ENCODE assay signal across 8 cellular contexts in genomic region chr7:28984631-28985030, GRCh38. TPM values are rescaled to one million over a fixed set of nuclear protein-coding genes. Genes with fewer than 3 reads are reported as not detected.
DNase-seq lines count a peak whose midpoint lies in the region; ATAC-seq, FAIRE-seq and TF ChIP-seq lines count a peak whose summit lies in the region.

No MANE protein-coding gene starts in this region.

- H3K9me3 ChIP-seq in DND-41 (ENCODE audit: insufficient read depth, low read length, severe bottlenecking), result no peaks in the 10 kb centered on the region
- H3K9me3 ChIP-seq in NT2/D1 (ENCODE audit: insufficient read depth, low read length), result no peaks in the 10 kb centered on the region
- H3K9me3 ChIP-seq in esophagus muscularis mucosa, result no peaks in the 10 kb centered on the region

- H3K36me3 ChIP-seq in DND-41 (ENCODE audit: insufficient read depth, low read length) (no peaks in the 10 kb centered on the region), NT2/D1 (ENCODE audit: insufficient read depth, insufficient read length, low read length) (no peaks in the 10 kb centered on the region), esophagus muscularis mucosa (no peaks in the 10 kb centered on the region)

- no peaks in the 10 kb centered on the region for H4K20me1 ChIP-seq in DND-41 (ENCODE audit: insufficient read depth, low read length)

- no peak overlapping the region for H3K4me2 ChIP-seq in DND-41 (ENCODE audit: insufficient read depth, low read length)

- H3K27ac ChIP-seq in DND-41 (ENCODE audit: low read length), result no peak overlapping the region
- peak overlapping the region in 1 of 4 donors; percentile 68 for H3K27ac ChIP-seq in esophagus muscularis mucosa (replicated peaks in 1 of 4)

- H3K9ac ChIP-seq in DND-41 (ENCODE audit: low read depth, low read length), result no peak overlapping the region
- H3K9ac ChIP-seq in NT2/D1 (ENCODE audit: insufficient read length, low read depth), result no peak overlapping the region

- TF ChIP-seq POLR2A in esophagus muscularis mucosa (IDR thresholded peaks at IDR 0.05; ENCODE audit: low read depth) (no peak), GM12891 (IDR thresholded peaks at IDR 0.05; ENCODE audit: low read depth, low read length) (no peak)

- DNase-seq in DND-41 (no peak), NT2/D1 (ENCODE audit: low read depth, low spot score) (peak; percentile 66), esophagus muscularis mucosa (ENCODE audit: extremely low spot score) (peak; percentile 89), non-pigmented ciliary epithelial cell (ENCODE audit: low read depth) (peak; percentile 62), GM12891 (ENCODE audit: insufficient read length, low spot score) (no peak), GM19240 (ENCODE audit: insufficient read length, low spot score) (no peak)
- no peak for DNase-seq in stimulated activated naive CD4-positive, alpha-beta T cell (lab: John Stamatoyannopoulos, UW)

- H3K4me1 ChIP-seq in DND-41 (ENCODE audit: insufficient read depth, low read length), result no peaks in the 10 kb centered on the region
- peaks cover 12% of the 10 kb centered on the region for H3K4me1 ChIP-seq in NT2/D1 (ENCODE audit: insufficient read depth, insufficient read length)
- H3K4me1 ChIP-seq in esophagus muscularis mucosa, result peaks cover 27 to 63% (median 42%) of the 10 kb centered on the region in 4 donors

- no peak for FAIRE-seq in GM12891 (lab: Jason Lieb, UNC)

- H2AFZ ChIP-seq in DND-41 (ENCODE audit: low read depth, low read length), result no peak overlapping the region

- TF ChIP-seq EP300 in esophagus muscularis mucosa (IDR thresholded peaks at IDR 0.05), result no peak

- ATAC-seq in DND-41 (ENCODE audit: insufficient read depth, low read depth) (peak; percentile 37; the same call in 1 of the 3 replicates), HG03521 (IDR thresholded peaks at IDR 0.05; ENCODE audit: unreplicated experiment) (no peak)

- intact Hi-C loops in esophagus muscularis mucosa (cut with DNase I), result no loop called here

- H3K79me2 ChIP-seq in DND-41 (ENCODE audit: insufficient read depth, low read length), result no peaks in the 10 kb centered on the region

- H3K4me3 ChIP-seq in DND-41 (ENCODE audit: low read depth in 1 of 2, low read length in 2 of 2) (no peak overlapping the region), NT2/D1 (ENCODE audit: insufficient read length, low read depth) (no peak overlapping the region), esophagus muscularis mucosa (no peak overlapping the region)

- WGBS in esophagus muscularis mucosa, result 62% methylated on average over 4 of the region's 4 CpGs

- TF ChIP-seq CTCF in DND-41 (IDR thresholded peaks at IDR 0.05; ENCODE audit: borderline replicate concordance, extremely low read depth, low read length, poor library complexity, severe bottlenecking) (no peak), esophagus muscularis mucosa (IDR thresholded peaks at IDR 0.05) (no peak)

- no peaks in the 10 kb centered on the region for H3K27me3 ChIP-seq in DND-41 (ENCODE audit: insufficient read depth, low read length, poor library complexity)
- H3K27me3 ChIP-seq in NT2/D1 (ENCODE audit: insufficient read depth, insufficient read length), result no peaks in the 10 kb centered on the region
- no peaks in the 10 kb centered on the region for H3K27me3 ChIP-seq in esophagus muscularis mucosa

TF ChIP-seq in GM12891, 5 proteins besides CTCF, POLR2A, EP300 and RAD21:
- no peak for TF ChIP-seq PAX5 (IDR thresholded peaks at IDR 0.05; ENCODE audit: insufficient read depth, low read length, severe bottlenecking)

RNA-seq across cellular contexts. Expression of gene TRIL, which starts 26.5 kb away (rescaled TPM):
- 1 to 10 TPM; 1.3 to 9.4 (median 5.5) TPM for total RNA-seq in esophagus muscularis mucosa
- polyA plus RNA-seq in GM12891 (2012; ENCODE audit: low read depth, missing spikeins), result not detected

Comparison
In these comparisons a context has a peak if more than half of its experiments do, and no peak if none do; other contexts are left out.
1. DNase-seq: peak in NT2/D1 (single experiment), esophagus muscularis mucosa (single experiment) and non-pigmented ciliary epithelial cell (single experiment); none in DND-41 (single experiment), stimulated activated naive CD4-positive, alpha-beta T cell (0 of 6), GM12891 (single experiment) and GM19240 (single experiment).